Comparison of ENCODE assay signal across 8 cellular contexts in genomic region chr5:160260881-160261815, GRCh38. TPM values are rescaled to one million over a fixed set of nuclear protein-coding genes. Genes with fewer than 3 reads are reported as not detected.
DNase-seq lines count a peak whose midpoint lies in the region; ATAC-seq, FAIRE-seq and TF ChIP-seq lines count a peak whose summit lies in the region.

No MANE protein-coding gene starts in this region.

- H3K27ac ChIP-seq in AG04450 (ENCODE audit: low read depth, low read length): peak overlapping the region; percentile 95
- no peak overlapping the region for H3K27ac ChIP-seq in Panc1 (ENCODE audit: low read length)
- no peak overlapping the region for H3K27ac ChIP-seq in kidney (ENCODE audit: low read depth in 2 of 2, low read length in 2 of 2)

- no TSS peak for BruUV-seq in Panc1 (replicated peaks; lab: Mats Ljungman, UMichigan)

- DNase-seq in AG04450 (ENCODE audit: low read depth, low spot score) (peak; percentile 94), Panc1 (ENCODE audit: low read depth, low spot score) (no peak), kidney (peak; percentile 75), ureter (ENCODE audit: low spot score) (peak; percentile 87), activated T-cell treated with anti-CD3 and anti-CD28 coated beads for 4 hours (no peak)
- no peak for DNase-seq in activated CD8-positive, alpha-beta memory T cell treated with anti-CD3 and anti-CD28 coated beads for 24 hours
- DNase-seq in stimulated activated naive CD4-positive, alpha-beta T cell (lab: John Stamatoyannopoulos, UW): no peak

- CTCF ChIA-PET in AG04450 (lab: Charles Lee): interaction anchor here (0.6 to 1.4 kb wide), 2 partner anchors 185 to 239 kb away, joined by 4 to 7 read pairs; no protein-coding TSS in a partner anchor
- CTCF ChIA-PET in Panc1 (lab: Charles Lee): no interaction called here

- H3K36me3 ChIP-seq in Panc1 (ENCODE audit: control insufficient read depth, insufficient read depth, low read length): no peaks in the 10 kb centered on the region; the same call in 1 of the 2 replicates
- H3K36me3 ChIP-seq in kidney (ENCODE audit: control insufficient read depth in 1 of 2, insufficient read depth in 2 of 2, low read length in 2 of 2): no peaks in the 10 kb centered on the region

- H3K9me3 ChIP-seq in AG04450 (ENCODE audit: control insufficient read depth, insufficient read depth, low read length): no peaks in the 10 kb centered on the region
- H3K9me3 ChIP-seq in Panc1 (ENCODE audit: control insufficient read depth, insufficient read depth, low read depth, low read length): no peaks in the 10 kb centered on the region
- H3K9me3 ChIP-seq in kidney (ENCODE audit: control insufficient read depth in 1 of 2, low read length in 2 of 2): no peaks in the 10 kb centered on the region

- H3K4me1 ChIP-seq in Panc1 (ENCODE audit: control insufficient read depth, insufficient read depth, low read length) (no peaks in the 10 kb centered on the region), kidney (ENCODE audit: control insufficient read depth in 1 of 2, insufficient read depth in 1 of 2, low read depth in 1 of 2, low read length in 2 of 2) (peaks cover 14 to 21% of the 10 kb centered on the region in 2 donors)

- peak; percentile 63 for ATAC-seq in GM21717 (IDR thresholded peaks at IDR 0.05; ENCODE audit: unreplicated experiment)
- ATAC-seq in Panc1: peak; percentile 54

- in situ Hi-C loops in Panc1 (cut with HindIII; ENCODE audit: low pct_unique_long_range_greater_than_20kb, low sequenced_read_pairs): no loop called here

- no peak overlapping the region for H3K9ac ChIP-seq in kidney (ENCODE audit: low read length in 2 of 2)

- H3K27me3 ChIP-seq in AG04450 (ENCODE audit: control insufficient read depth, insufficient read depth, low read length): no peaks in the 10 kb centered on the region
- no peaks in the 10 kb centered on the region for H3K27me3 ChIP-seq in Panc1 (ENCODE audit: control insufficient read depth, insufficient read depth, low read length)

- POLR2A ChIA-PET in AG04450 (lab: Yijun Ruan, JAX): interaction anchor here (0.9 to 1.0 kb wide), 2 partner anchors 81 to 96 kb away, joined by 4 read pairs; no protein-coding TSS in a partner anchor
- POLR2A ChIA-PET in Panc1 (lab: Charles Lee): no interaction called here

- TF ChIP-seq CTCF in AG04450 (IDR thresholded peaks at IDR 0.05; ENCODE audit: low read depth, low read length): no peak
- TF ChIP-seq CTCF in Panc1 (IDR thresholded peaks at IDR 0.05): no peak
- no peak for TF ChIP-seq CTCF in kidney (IDR thresholded peaks at IDR 0.05; ENCODE audit: borderline replicate concordance, extremely low read depth, insufficient read depth)

- FAIRE-seq in kidney (lab: Jason Lieb, UNC): no peak

- H3K4me3 ChIP-seq in AG04450 (ENCODE audit: low read depth, low read length) (peak overlapping the region; percentile 29), Panc1 (ENCODE audit: low read depth in 2 of 2, low read length in 2 of 2) (no peak overlapping the region), kidney (ENCODE audit: low read length in 2 of 2) (no peak overlapping the region)

- intact Hi-C loops in Panc1 (cut with micrococcal nuclease; ENCODE audit: unreplicated experiment) (no loop called here), kidney (cut with DNase I) (no loop called here)

RNA-seq across cellular contexts. Expression of gene FABP6, which starts 31.8 kb away (rescaled TPM):
- polyA plus RNA-seq in AG04450 (2011; rRNA removed) (not detected in 2 replicates), kidney (ENCODE audit: insufficient read depth, low read depth, low replicate concordance) (not detected)
- not detected in 2 replicates for polyA minus RNA-seq in AG04450 (2011; rRNA and poly(A)+ RNA removed)
- total RNA-seq in Panc1 (2021; ENCODE audit: unreplicated experiment) (0.31 TPM), kidney (not detected), ureter (6.2 TPM)
- not detected for polyA plus RNA-seq in Panc1 (2012; ENCODE audit: insufficient read length)

RNA-seq across cellular contexts. Expression of gene CCNJL, which starts 51.2 kb away (rescaled TPM):
- polyA plus RNA-seq in AG04450 (2011; rRNA removed) (3.8 and 4.4 TPM in 2 replicates), kidney (ENCODE audit: insufficient read depth, low read depth, low replicate concordance) (3.8 TPM)
- 5.6 and 5.8 TPM in 2 replicates for polyA minus RNA-seq in AG04450 (2011; rRNA and poly(A)+ RNA removed)
- total RNA-seq in Panc1 (2021; ENCODE audit: unreplicated experiment) (35.0 TPM), kidney (1.6 TPM), ureter (12.4 TPM)
- 65.1 TPM for polyA plus RNA-seq in Panc1 (2012; ENCODE audit: insufficient read length)

Comparison
In these comparisons a context has a peak if more than half of its experiments do, and no peak if none do; other contexts are left out.
1. DNase-seq: peak in AG04450 (single experiment), kidney (single experiment) and ureter (single experiment); none in Panc1 (single experiment), activated T-cell treated with anti-CD3 and anti-CD28 coated beads for 4 hours (single experiment), activated CD8-positive, alpha-beta memory T cell treated with anti-CD3 and anti-CD28 coated beads for 24 hours (single experiment) and stimulated activated naive CD4-positive, alpha-beta T cell (0 of 6).